15 cellular contexts compared by ENCODE assay signal in genomic region chr3:13885704-13886010, GRCh38. TPM values are rescaled to one million over a fixed set of nuclear protein-coding genes. Genes with fewer than 3 reads are reported as not detected.
A peak's percentile ranks its signal among the peaks of the same experiment; 100 is the strongest.
DNase-seq lines count a peak whose midpoint lies in the region; ATAC-seq and TF ChIP-seq lines count a peak whose summit lies in the region.
"Had no signal": no experiment of that assay in that cellular context is flagged by ENCODE, and none has a peak within 500 bp of the region (broad histone marks: within the 10 kb centered on the region; RNA-seq: fewer than 3 reads in every experiment).

No MANE protein-coding gene starts in this region.

- H3K36me3 Mint-ChIP-seq in CD8-positive, alpha-beta T cell: no peaks in the 10 kb centered on the region
- no peaks in the 10 kb centered on the region for H3K36me3 Mint-ChIP-seq in endodermal cell (ENCODE audit: low read depth)

- no peak overlapping the region for H3K4me3 Mint-ChIP-seq in CD8-positive, alpha-beta T cell
- no peak overlapping the region for H3K4me3 Mint-ChIP-seq in endodermal cell

- H3K4me1 ChIP-seq in CD8-positive, alpha-beta T cell (ENCODE audit: insufficient read depth, low read length): peaks cover 16% of the 10 kb centered on the region
- peaks cover 2% of the 10 kb centered on the region for H3K4me1 ChIP-seq in OCI-LY7 (ENCODE audit: insufficient read depth, low read length, poor library complexity, severe bottlenecking)
- no peaks in the 10 kb centered on the region for H3K4me1 ChIP-seq in endodermal cell (ENCODE audit: control insufficient read depth, insufficient read depth, low read length)
- no peaks in the 10 kb centered on the region for H3K4me1 ChIP-seq in testis
- H3K4me1 ChIP-seq: Caco-2 had no signal

- H3K4me3 ChIP-seq in CD8-positive, alpha-beta T cell (ENCODE audit: low read depth, low read length): no peak overlapping the region
- no peak overlapping the region for H3K4me3 ChIP-seq in OCI-LY7 (ENCODE audit: low read depth, low read length, poor library complexity, severe bottlenecking)
- H3K4me3 ChIP-seq in endodermal cell (ENCODE audit: low read length): no peak overlapping the region
- H3K4me3 ChIP-seq in testis: no peak overlapping the region
- H3K4me3 ChIP-seq: BLaER1 treated with 17β-estradiol and CSF1 and Interleukin-3, amounts not matched to agents 10 nM and 100 nM had no signal

- DNase-seq in CD8-positive, alpha-beta T cell: peak in 1 of 7 experiments; percentile 29
- DNase-seq in OCI-LY7 (ENCODE audit: low spot score) (no peak), endodermal cell (no peak), testis (peak; percentile 7), AG20443 (ENCODE audit: low spot score) (no peak), left lobe of liver (ENCODE audit: low spot score) (no peak)
- DNase-seq: KG1, NCI-H1092, NCI-H1694, NCI-H2107 had no signal

- no peak overlapping the region for H3K9ac ChIP-seq in endodermal cell (ENCODE audit: extremely low read depth, low read length, poor library complexity, severe bottlenecking)
- H3K9ac ChIP-seq: BLaER1 treated with 17β-estradiol and CSF1 and Interleukin-3, amounts not matched to agents 10 nM and 100 nM had no signal

- POLR2A ChIA-PET in CD8-positive, alpha-beta T cell (lab: Charles Lee): interaction anchor here (1.0 to 2.3 kb wide), 2 partner anchors 228 to 230 kb away, joined by 4 to 12 read pairs; no protein-coding TSS in a partner anchor
- POLR2A ChIA-PET in OCI-LY7 (lab: Charles Lee): no interaction called here

- intact Hi-C loops in CD8-positive, alpha-beta T cell (cut with DNase I, micrococcal nuclease): loop anchor here (1.0 to 2.0 kb wide), 3 partner anchors 227 to 389 kb away; no protein-coding TSS in a partner anchor
- intact Hi-C loops in OCI-LY7 (cut with micrococcal nuclease; ENCODE audit: unreplicated experiment) (loop anchor here (1.0 kb wide), 1 partner anchor 228 kb away; no protein-coding TSS in a partner anchor), testis (cut with DNase I; ENCODE audit: low total_unique reads) (no loop called here)

- CTCF ChIA-PET in CD8-positive, alpha-beta T cell (lab: Charles Lee): interaction anchor here (0.8 to 18.5 kb wide), 16 partner anchors 9 to 492 kb away, joined by 3 to 670 read pairs (median 6); no protein-coding TSS in a partner anchor
- CTCF ChIA-PET in OCI-LY7 (lab: Charles Lee; ENCODE audit: unreplicated experiment): no interaction called here

- H3K27me3 Mint-ChIP-seq in CD8-positive, alpha-beta T cell (ENCODE audit: low read depth): peaks cover 24% of the 10 kb centered on the region
- H3K27me3 Mint-ChIP-seq in endodermal cell (ENCODE audit: insufficient read depth): peaks cover 77% of the 10 kb centered on the region

- TF ChIP-seq CTCF in CD8-positive, alpha-beta T cell (IDR thresholded peaks at IDR 0.05): peak; percentile 48
- TF ChIP-seq CTCF in OCI-LY7 (conservative IDR thresholded peaks at IDR 0.05; ENCODE audit: low read length): peak; percentile 53; the same call in 1 of the 2 replicates
- TF ChIP-seq CTCF in endodermal cell (conservative IDR thresholded peaks at IDR 0.05): peak; percentile 9
- no peak for TF ChIP-seq CTCF in testis (IDR thresholded peaks at IDR 0.05)

- no peak for ATAC-seq in CD8-positive, alpha-beta T cell
- ATAC-seq in GM19351 (IDR thresholded peaks at IDR 0.05; ENCODE audit: unreplicated experiment) (no peak), left lobe of liver (no peak)

- H3K36me3 ChIP-seq in CD8-positive, alpha-beta T cell (ENCODE audit: insufficient read depth, low read length): no peaks in the 10 kb centered on the region
- no peaks in the 10 kb centered on the region for H3K36me3 ChIP-seq in OCI-LY7 (ENCODE audit: insufficient read depth, low read length)
- no peaks in the 10 kb centered on the region for H3K36me3 ChIP-seq in endodermal cell (ENCODE audit: control insufficient read depth, insufficient read depth, low read length)
- H3K36me3 ChIP-seq in testis (ENCODE audit: low read depth, missing control alignments): no peaks in the 10 kb centered on the region
- H3K36me3 ChIP-seq: BLaER1 treated with 17β-estradiol and CSF1 and Interleukin-3, amounts not matched to agents 10 nM and 100 nM had no signal

- no peak overlapping the region for H3K4me2 ChIP-seq in OCI-LY7 (ENCODE audit: low read length)
- H3K4me2 ChIP-seq: BLaER1 treated with 17β-estradiol and CSF1 and Interleukin-3, amounts not matched to agents 10 nM and 100 nM had no signal

- no peaks in the 10 kb centered on the region for H3K79me2 ChIP-seq in OCI-LY7 (ENCODE audit: insufficient read depth, low read depth, low read length)

- H4K20me1 ChIP-seq in OCI-LY7 (ENCODE audit: insufficient read depth, low read length): no peaks in the 10 kb centered on the region

- no peaks in the 10 kb centered on the region for H3K27me3 ChIP-seq in CD8-positive, alpha-beta T cell (ENCODE audit: insufficient read depth, low read length)
- H3K27me3 ChIP-seq in endodermal cell (ENCODE audit: control insufficient read depth, insufficient read depth, low read length, poor library complexity, severe bottlenecking): peaks cover 60% of the 10 kb centered on the region
- no peaks in the 10 kb centered on the region for H3K27me3 ChIP-seq in testis

- H3K9me2 ChIP-seq in OCI-LY7 (ENCODE audit: insufficient read depth, low read length): no peaks in the 10 kb centered on the region

- TF ChIP-seq POLR2A in testis (IDR thresholded peaks at IDR 0.05): no peak

- 43 to 50% methylated on average over 7 to 8 of the region's 8 CpGs for WGBS in endodermal cell (ENCODE audit: insufficient coverage in 1 of 2, insufficient read length in 1 of 2), 2 experiments
- WGBS in testis, 2 donors: 46% methylated on average over 8 of the region's 8 CpGs

- no peak overlapping the region for H2AFZ ChIP-seq in OCI-LY7 (ENCODE audit: low read length)

- H3K9me3 Mint-ChIP-seq in CD8-positive, alpha-beta T cell: no peaks in the 10 kb centered on the region
- peaks cover 2% of the 10 kb centered on the region for H3K9me3 Mint-ChIP-seq in endodermal cell

- H3K27ac Mint-ChIP-seq in CD8-positive, alpha-beta T cell: no peak overlapping the region
- no peak overlapping the region for H3K27ac Mint-ChIP-seq in endodermal cell

- peaks cover 22% of the 10 kb centered on the region for H3K4me1 Mint-ChIP-seq in CD8-positive, alpha-beta T cell (ENCODE audit: low read depth)
- H3K4me1 Mint-ChIP-seq in endodermal cell: peaks cover 1% of the 10 kb centered on the region

- BruUV-seq in OCI-LY7 (replicated peaks; lab: Mats Ljungman, UMichigan): no TSS peak

- H3K27ac ChIP-seq in CD8-positive, alpha-beta T cell (ENCODE audit: low read depth, low read length): no peak overlapping the region
- no peak overlapping the region for H3K27ac ChIP-seq in OCI-LY7 (ENCODE audit: low read depth, low read length, poor library complexity, severe bottlenecking)
- no peak overlapping the region for H3K27ac ChIP-seq in endodermal cell (ENCODE audit: low read depth, low read length)
- H3K27ac ChIP-seq in testis: no peak overlapping the region
- H3K27ac ChIP-seq: BLaER1 treated with 17β-estradiol and CSF1 and Interleukin-3, amounts not matched to agents 10 nM and 100 nM had no signal

- H3K9me3 ChIP-seq in CD8-positive, alpha-beta T cell (ENCODE audit: low read length): no peaks in the 10 kb centered on the region
- no peaks in the 10 kb centered on the region for H3K9me3 ChIP-seq in OCI-LY7 (ENCODE audit: low read length)
- no peaks in the 10 kb centered on the region for H3K9me3 ChIP-seq in endodermal cell (ENCODE audit: control insufficient read depth, low read length)
- no peaks in the 10 kb centered on the region for H3K9me3 ChIP-seq in testis
- H3K9me3 ChIP-seq: Caco-2 had no signal

RNA-seq across cellular contexts. Expression of gene WNT7A, which starts 5.8 kb away (rescaled TPM):
- total RNA-seq in CD8-positive, alpha-beta T cell: 1 to 10 TPM; 5.1 to 5.4 TPM
- total RNA-seq in OCI-LY7 (2014; rRNA removed; shearing (Covaris generic)): not detected in 2 replicates
- not detected in 2 replicates for total RNA-seq in OCI-LY7 (2022)
- total RNA-seq in endodermal cell: under 1 TPM in 1 of 2 donors, not detected in 1; 0.13 TPM
- polyA plus RNA-seq in endodermal cell (2013, experiment 1 of 2): 4.3 TPM
- 4.1 TPM for polyA plus RNA-seq in endodermal cell (2013, experiment 2 of 2)
- 1 to 10 TPM; 1.1 TPM for total RNA-seq in testis
- 3.3 TPM for polyA plus RNA-seq in testis (ENCODE audit: insufficient read depth, low read depth, low replicate concordance)
- total RNA-seq in left lobe of liver: not detected
- total RNA-seq: G401, H4 had no signal

Comparison
In these comparisons a context has a peak if more than half of its experiments do, and no peak if none do; other contexts are left out.
1. CTCF ChIP-seq: peak in CD8-positive, alpha-beta T cell (single experiment), OCI-LY7 (single experiment) and endodermal cell (single experiment); none in testis (0 of 3).